1 cellular context compared by ENCODE assay signal in genomic region chr10:63204667-63205391, GRCh38.
TF ChIP-seq lines count a peak whose summit lies in the region.

No MANE protein-coding gene starts in this region.

TF ChIP-seq in H1, 55 proteins besides CTCF, POLR2A, EP300 and RAD21:
- TF ChIP-seq HDAC6 (IDR thresholded peaks at IDR 0.05; ENCODE audit: low read depth, low read length) (no peak), ZNF274 (IDR thresholded peaks at IDR 0.05; ENCODE audit: borderline replicate concordance, extremely low read depth, low read length) (no peak), RFX5 (IDR thresholded peaks at IDR 0.05; ENCODE audit: borderline replicate concordance, low read depth, low read length) (no peak), YY1 (IDR thresholded peaks at IDR 0.05; ENCODE audit: low read depth, low read length) (no peak), ATF3 (IDR thresholded peaks at IDR 0.05; ENCODE audit: insufficient read depth, low read depth, low read length) (no peak), MAX (IDR thresholded peaks at IDR 0.05) (no peak), RXRA (IDR thresholded peaks at IDR 0.05; ENCODE audit: insufficient read depth, low read depth, low read length) (no peak), HDAC2 (IDR thresholded peaks at IDR 0.05; ENCODE audit: borderline replicate concordance in 1 of 2, low read depth in 2 of 2, low read length in 2 of 2) (no peak), E2F6 (IDR thresholded peaks at IDR 0.05) (no peak)
